Comparison of ENCODE assay signal across 20 cellular contexts in the genomic region with DNA sequence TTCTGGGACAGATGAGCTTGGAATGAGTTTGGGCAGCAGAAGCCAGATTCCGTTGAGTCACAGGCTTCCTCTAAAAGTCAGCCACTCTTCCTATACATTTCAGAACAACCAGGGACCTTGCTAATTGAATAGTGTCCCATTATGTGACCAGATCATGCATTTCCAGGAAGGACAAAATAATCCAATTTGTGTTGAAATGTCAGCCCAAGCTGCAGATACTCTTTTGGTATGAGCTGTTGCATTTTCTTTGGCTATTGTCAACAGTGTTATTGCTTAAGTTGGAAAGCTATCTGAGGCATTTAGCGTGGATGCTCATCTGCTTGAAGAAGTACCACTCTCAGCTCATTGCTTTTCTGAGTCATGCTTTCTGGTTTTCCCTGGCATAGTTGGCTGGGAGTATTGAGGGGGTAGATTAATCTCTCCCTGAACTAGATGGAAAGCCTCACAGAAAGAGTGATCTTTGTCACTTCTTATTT.
DNase-seq lines count a peak whose midpoint lies in the region; FAIRE-seq and TF ChIP-seq lines count a peak whose summit lies in the region.
"Had no signal": no experiment of that assay in that cellular context is flagged by ENCODE, and none has a peak within 500 bp of the region (broad histone marks: within the 10 kb centered on the region; RNA-seq: fewer than 3 reads in every experiment).

No MANE protein-coding gene starts in this region.

- DNase-seq in ACHN: peak; percentile 66
- peak; percentile 72 for DNase-seq in brain microvascular endothelial cell
- DNase-seq in kidney tubule cell (ENCODE audit: low spot score): peak; percentile 71
- no peak for DNase-seq in frontal cortex (ENCODE audit: low spot score in 2 of 2)
- no peak for DNase-seq in activated T-cell treated with anti-CD3 and anti-CD28 coated beads, Interleukin-2, amount 50 U/mL, for 24 hours
- no peak for DNase-seq in NCI-H2196 (lab: John Stamatoyannopoulos, UW; ENCODE audit: unreplicated experiment)
- no peak for DNase-seq in amygdala (lab: John Stamatoyannopoulos, UW)
- DNase-seq: activated CD4-positive, alpha-beta T cell treated with anti-CD3 and anti-CD28 coated beads for 36 hours; activated T-cell treated with anti-CD3 and anti-CD28 coated beads, Interleukin-2, amount 50 U/mL, for 1 hour; aorta; DND-41; H9; mesendoderm; NCI-H1092 treated with DMSO at 0.1 percent for 48 hours; NCI-H2227 treated with DMSO at 0.1 percent for 48 hours; occipital lobe; stimulated activated CD4-positive, alpha-beta T cell treated with anti-CD3 and anti-CD28 coated beads, Interleukin-15, amount 100 ng/mL, for 24 hours had no signal

- H3K27ac Mint-ChIP-seq in activated T-cell treated with anti-CD3 and anti-CD28 coated beads, Interleukin-2, amount 50 U/mL, for 24 hours: no peak overlapping the region
- H3K27ac Mint-ChIP-seq: activated CD4-positive, alpha-beta T cell treated with anti-CD3 and anti-CD28 coated beads for 36 hours; H9; T-helper 1 cell treated with Interleukin-12 subunit alpha and Interleukin-12 subunit beta and Interleukin-4 antibody, amounts not matched to agents 30 μg/mL and 1 μg/mL, for 36 hours; type B pancreatic cell had no signal

- H3K27ac ChIP-seq in HEK293 (ENCODE audit: extremely low read depth, low read depth, low read length): no peak overlapping the region
- no peak overlapping the region for H3K27ac ChIP-seq in brain microvascular endothelial cell

- peaks cover 11% of the 10 kb centered on the region for H3K27me3 Mint-ChIP-seq in activated T-cell treated with anti-CD3 and anti-CD28 coated beads, Interleukin-2, amount 50 U/mL, for 24 hours

- in situ Hi-C loops in ACHN (cut with HindIII; ENCODE audit: low pct_ligation_motif_present, low pct_unique_long_range_greater_than_20kb, low sequenced_read_pairs): no loop called here
- in situ Hi-C loops in brain microvascular endothelial cell (cut with HindIII; ENCODE audit: low pct_ligation_motif_present, low sequenced_read_pairs): no loop called here

- TF ChIP-seq CTCF in HEK293 (tag by site-specific recombination; IDR thresholded peaks at IDR 0.05) (no peak), brain microvascular endothelial cell (IDR thresholded peaks at IDR 0.05; ENCODE audit: low read depth, low read length, missing control alignments) (no peak)

- H3K4me3 Mint-ChIP-seq in activated T-cell treated with anti-CD3 and anti-CD28 coated beads, Interleukin-2, amount 50 U/mL, for 24 hours: no peak overlapping the region
- H3K4me3 Mint-ChIP-seq: activated CD4-positive, alpha-beta T cell treated with anti-CD3 and anti-CD28 coated beads for 36 hours; H9; T-helper 1 cell treated with Interleukin-12 subunit alpha and Interleukin-12 subunit beta and Interleukin-4 antibody, amounts not matched to agents 30 μg/mL and 1 μg/mL, for 36 hours; type B pancreatic cell had no signal

- CTCF ChIA-PET in HEK293 (lab: Yijun Ruan, JAX): no interaction called here

- H3K36me3 ChIP-seq in HEK293 (ENCODE audit: control insufficient read depth in 2 of 2, insufficient read depth in 1 of 2, low read length in 2 of 2): no peaks in the 10 kb centered on the region
- H3K36me3 ChIP-seq in brain microvascular endothelial cell (replicated peaks): no peaks in the 10 kb centered on the region

- POLR2A ChIA-PET in HEK293 (lab: Yijun Ruan, JAX): no interaction called here

- no peak for FAIRE-seq in frontal cortex (lab: Jason Lieb, UNC)

- no peaks in the 10 kb centered on the region for H3K36me3 Mint-ChIP-seq in activated T-cell treated with anti-CD3 and anti-CD28 coated beads, Interleukin-2, amount 50 U/mL, for 24 hours (ENCODE audit: low read depth)
- H3K36me3 Mint-ChIP-seq: type B pancreatic cell had no signal

- H3K4me1 ChIP-seq in HEK293 (ENCODE audit: control insufficient read depth, insufficient read depth, low read length): peaks cover 5% of the 10 kb centered on the region; the same call in 1 of the 2 replicates

- no peak overlapping the region for H3K4me3 ChIP-seq in HEK293 (ENCODE audit: low read depth, low read length)
- no peak overlapping the region for H3K4me3 ChIP-seq in brain microvascular endothelial cell (ENCODE audit: low read depth, low read length)

- H3K4me1 Mint-ChIP-seq in activated T-cell treated with anti-CD3 and anti-CD28 coated beads, Interleukin-2, amount 50 U/mL, for 24 hours (ENCODE audit: low read depth): peaks cover 8% of the 10 kb centered on the region

- H3K27me3 ChIP-seq in brain microvascular endothelial cell (replicated peaks): no peaks in the 10 kb centered on the region

- no peaks in the 10 kb centered on the region for H3K9me3 ChIP-seq in HEK293 (ENCODE audit: control insufficient read depth, insufficient read depth, low read depth, low read length)

- peaks cover 4% of the 10 kb centered on the region for H3K9me3 Mint-ChIP-seq in activated T-cell treated with anti-CD3 and anti-CD28 coated beads, Interleukin-2, amount 50 U/mL, for 24 hours
- H3K9me3 Mint-ChIP-seq: T-helper 1 cell treated with Interleukin-12 subunit alpha and Interleukin-12 subunit beta and Interleukin-4 antibody, amounts not matched to agents 30 μg/mL and 1 μg/mL, for 36 hours; type B pancreatic cell had no signal

TF ChIP-seq in HEK293, 187 proteins besides CTCF, POLR2A, EP300 and RAD21:
- no peak for TF ChIP-seq YY2 (tag by site-specific recombination; IDR thresholded peaks at IDR 0.05)
- TF ChIP-seq ZNF626 (tag by site-specific recombination; IDR thresholded peaks at IDR 0.05): no peak
- TF ChIP-seq, protein P1, sequence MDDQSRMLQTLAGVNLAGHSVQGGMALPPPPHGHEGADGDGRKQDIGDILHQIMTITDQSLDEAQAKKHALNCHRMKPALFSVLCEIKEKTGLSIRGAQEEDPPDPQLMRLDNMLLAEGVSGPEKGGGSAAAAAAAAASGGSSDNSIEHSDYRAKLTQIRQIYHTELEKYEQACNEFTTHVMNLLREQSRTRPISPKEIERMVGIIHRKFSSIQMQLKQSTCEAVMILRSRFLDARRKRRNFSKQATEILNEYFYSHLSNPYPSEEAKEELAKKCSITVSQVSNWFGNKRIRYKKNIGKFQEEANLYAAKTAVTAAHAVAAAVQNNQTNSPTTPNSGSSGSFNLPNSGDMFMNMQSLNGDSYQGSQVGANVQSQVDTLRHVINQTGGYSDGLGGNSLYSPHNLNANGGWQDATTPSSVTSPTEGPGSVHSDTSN (CRISPR knock-in tag; IDR thresholded peaks at IDR 0.05): no peak
- no peak for TF ChIP-seq ZNF16 (tag by site-specific recombination; IDR thresholded peaks at IDR 0.05; ENCODE audit: low read depth)
- 0 out of 2 replicates have a peak, but pooled peaks have one; percentile 22 for TF ChIP-seq FEZF1 (tag by site-specific recombination; IDR thresholded peaks at IDR 0.05)
- no peak for TF ChIP-seq SETDB1 (IDR thresholded peaks at IDR 0.05; ENCODE audit: insufficient read length, low read length)

Comparison
In these comparisons a context has a peak if more than half of its experiments do, and no peak if none do; other contexts are left out.
1. DNase-seq: peak in ACHN (single experiment), brain microvascular endothelial cell (single experiment) and kidney tubule cell (single experiment); none in frontal cortex (0 of 2), activated T-cell treated with anti-CD3 and anti-CD28 coated beads, Interleukin-2, amount 50 U/mL, for 24 hours (single experiment), NCI-H2196 (single experiment) and amygdala (0 of 56).